Comparison of ENCODE assay signal across 1 cellular context in genomic region chr2:25722224-25722623, GRCh38.
TF ChIP-seq lines count a peak whose summit lies in the region.

No MANE protein-coding gene starts in this region.

TF ChIP-seq in GM23338, 12 proteins besides CTCF, POLR2A, EP300 and RAD21 (continued from another document):
- TF ChIP-seq ZNF462 (CRISPR knock-in tag; IDR thresholded peaks at IDR 0.05) (no peak), JUNB (IDR thresholded peaks at IDR 0.05; ENCODE audit: unreplicated experiment) (no peak), STAT1 (IDR thresholded peaks at IDR 0.05; ENCODE audit: unreplicated experiment) (no peak), EZH2 (IDR thresholded peaks at IDR 0.05; ENCODE audit: low read depth, unreplicated experiment) (no peak), CREB1 (CRISPR knock-in tag; IDR thresholded peaks at IDR 0.05; ENCODE audit: low read depth) (no peak), ZNF114 (CRISPR knock-in tag; IDR thresholded peaks at IDR 0.05) (no peak)
